22 cellular contexts compared by ENCODE assay signal in genomic region chr1:24325587-24326449, GRCh38. TPM values are rescaled to one million over a fixed set of nuclear protein-coding genes. Genes with fewer than 3 reads are reported as not detected.
"Had no signal": no experiment of that assay in that cellular context is flagged by ENCODE, and none has a peak within 500 bp of the region (broad histone marks: within the 10 kb centered on the region; RNA-seq: fewer than 3 reads in every experiment).

No MANE protein-coding gene starts in this region.

- ATAC-seq: body of pancreas; gastrocnemius medialis; naive thymus-derived CD8-positive, alpha-beta T cell; T-cell; WTC11 had no signal

- H3K9me3 ChIP-seq: body of pancreas, gastrocnemius medialis, left ventricle myocardium inferior, stomach, suprapubic skin, transverse colon, uterus had no signal

- H3K4me3 ChIP-seq: body of pancreas, gastrocnemius medialis, left ventricle myocardium inferior, stomach, suprapubic skin, transverse colon, uterus had no signal

- H3K36me3 Mint-ChIP-seq: naive thymus-derived CD8-positive, alpha-beta T cell; T-cell; WTC11 had no signal

- H3K27ac Mint-ChIP-seq: activated T-helper 2 cell treated with anti-CD3 and anti-CD28 coated beads, Interferon-gamma antibody, Interleukin-2, Interleukin-4, amounts not matched to agents 10 μg/mL and 5 μg/mL and 100 μg/mL, durations not matched to agents 14 hours and 24 hours and 36 hours; T-cell; T-helper 2 cell treated with Interferon-gamma antibody and Interleukin-4, amounts not matched to agents 5 μg/mL and 100 μg/mL, for 36 hours; WTC11 had no signal

- H3K4me1 ChIP-seq: uterus had no signal

- H3K27ac ChIP-seq: body of pancreas, gastrocnemius medialis, left ventricle myocardium inferior, stomach, suprapubic skin, transverse colon, uterus had no signal

- DNase-seq: activated naive CD4-positive, alpha-beta T cell; activated T-cell treated with anti-CD3 and anti-CD28 coated beads, Interleukin-2, amount 50 U/mL, for 1 hour; anterior cingulate cortex; erythroblast; gastrocnemius medialis; hippocampal formation; kidney glomerular epithelial cell; left ventricle myocardium inferior; stimulated activated CD4-positive, alpha-beta T cell treated with anti-CD3 and anti-CD28 coated beads, Interleukin-4, amount 100 ng/mL, for 24 hours; stomach; T-cell; transverse colon; uterus had no signal

- H3K9me3 Mint-ChIP-seq: activated T-helper 2 cell treated with anti-CD3 and anti-CD28 coated beads, Interferon-gamma antibody, Interleukin-2, Interleukin-4, amounts not matched to agents 10 μg/mL and 5 μg/mL and 100 μg/mL, durations not matched to agents 14 hours and 24 hours and 36 hours; naive thymus-derived CD8-positive, alpha-beta T cell; T-cell; T-helper 2 cell treated with Interferon-gamma antibody and Interleukin-4, amounts not matched to agents 5 μg/mL and 100 μg/mL, for 36 hours; WTC11 had no signal

- H3K4me3 Mint-ChIP-seq: naive thymus-derived CD8-positive, alpha-beta T cell; T-cell; T-helper 2 cell treated with Interferon-gamma antibody and Interleukin-4, amounts not matched to agents 5 μg/mL and 100 μg/mL, for 36 hours; WTC11 had no signal

- H3K36me3 ChIP-seq: gastrocnemius medialis, left ventricle myocardium inferior, stomach, suprapubic skin, transverse colon, uterus had no signal

- H3K27me3 ChIP-seq: body of pancreas, suprapubic skin, uterus had no signal

RNA-seq across cellular contexts. Expression of gene GRHL3, which starts 6.7 kb away (rescaled TPM):
- total RNA-seq: activated T-helper 2 cell treated with anti-CD3 and anti-CD28 coated beads, Interferon-gamma antibody, Interleukin-2, Interleukin-4, amounts not matched to agents 10 μg/mL and 5 μg/mL and 100 μg/mL, durations not matched to agents 14 hours and 24 hours and 36 hours; body of pancreas; cardiac septum; gastrocnemius medialis; left ventricle myocardium inferior; lung microvascular endothelial cell; naive thymus-derived CD8-positive, alpha-beta T cell; osteoblast; T-cell; transverse colon had no signal
- polyA plus RNA-seq: naive thymus-derived CD8-positive, alpha-beta T cell had no signal
